Comparison of ENCODE assay signal across 1 cellular context in genomic region chr7:12647364-12648219, GRCh38.
TF ChIP-seq lines count a peak whose summit lies in the region.

No MANE protein-coding gene starts in this region.

TF ChIP-seq in HCT116, 20 proteins besides CTCF, POLR2A, EP300 and RAD21 (continued from another document):
- peak; percentile 76 for TF ChIP-seq SP1 (IDR thresholded peaks at IDR 0.05; ENCODE audit: low read depth)
- peak; percentile 74; the same call in 1 of the 2 replicates for TF ChIP-seq CBX3 (IDR thresholded peaks at IDR 0.05; ENCODE audit: low read depth)
- peak; percentile 74 for TF ChIP-seq SRF (IDR thresholded peaks at IDR 0.05; ENCODE audit: low read depth)
- peak; percentile 19 for TF ChIP-seq YY1 (IDR thresholded peaks at IDR 0.05; ENCODE audit: extremely low read depth, insufficient replicate concordance, low read depth, low read length)
- TF ChIP-seq EGR1 (IDR thresholded peaks at IDR 0.05; ENCODE audit: low read depth): 0 out of 2 replicates have a peak, but pooled peaks have one; percentile 16
- no peak for TF ChIP-seq REST (IDR thresholded peaks at IDR 0.05; ENCODE audit: low read depth)
- TF ChIP-seq SIN3A (IDR thresholded peaks at IDR 0.05; ENCODE audit: low read depth): peak; percentile 58
- no peak for TF ChIP-seq EZH2phosphoT487 (IDR thresholded peaks at IDR 0.05; ENCODE audit: borderline replicate concordance)
- TF ChIP-seq, protein P1, sequence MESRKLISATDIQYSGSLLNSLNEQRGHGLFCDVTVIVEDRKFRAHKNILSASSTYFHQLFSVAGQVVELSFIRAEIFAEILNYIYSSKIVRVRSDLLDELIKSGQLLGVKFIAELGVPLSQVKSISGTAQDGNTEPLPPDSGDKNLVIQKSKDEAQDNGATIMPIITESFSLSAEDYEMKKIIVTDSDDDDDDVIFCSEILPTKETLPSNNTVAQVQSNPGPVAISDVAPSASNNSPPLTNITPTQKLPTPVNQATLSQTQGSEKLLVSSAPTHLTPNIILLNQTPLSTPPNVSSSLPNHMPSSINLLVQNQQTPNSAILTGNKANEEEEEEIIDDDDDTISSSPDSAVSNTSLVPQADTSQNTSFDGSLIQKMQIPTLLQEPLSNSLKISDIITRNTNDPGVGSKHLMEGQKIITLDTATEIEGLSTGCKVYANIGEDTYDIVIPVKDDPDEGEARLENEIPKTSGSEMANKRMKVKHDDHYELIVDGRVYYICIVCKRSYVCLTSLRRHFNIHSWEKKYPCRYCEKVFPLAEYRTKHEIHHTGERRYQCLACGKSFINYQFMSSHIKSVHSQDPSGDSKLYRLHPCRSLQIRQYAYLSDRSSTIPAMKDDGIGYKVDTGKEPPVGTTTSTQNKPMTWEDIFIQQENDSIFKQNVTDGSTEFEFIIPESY (IDR thresholded peaks at IDR 0.05; ENCODE audit: extremely low read depth, insufficient replicate concordance, low read length): no peak
- TF ChIP-seq CEBPB (IDR thresholded peaks at IDR 0.05; ENCODE audit: low read depth): no peak
- peak; percentile 68 for TF ChIP-seq MAX (IDR thresholded peaks at IDR 0.05)
